34 cellular contexts compared by ENCODE assay signal in genomic region chr11:79342686-79343085, GRCh38.
DNase-seq lines count a peak whose midpoint lies in the region; ATAC-seq and TF ChIP-seq lines count a peak whose summit lies in the region.
"Had no signal": no experiment of that assay in that cellular context is flagged by ENCODE, and none has a peak within 500 bp of the region (broad histone marks: within the 10 kb centered on the region; RNA-seq: fewer than 3 reads in every experiment).

No MANE protein-coding gene starts in this region.

- CTCF ChIA-PET in HEK293T (lab: Yijun Ruan, JAX) = no interaction called here

- H2AFZ ChIP-seq in neuronal stem cell (ENCODE audit: low read length) = no peak overlapping the region

- no peak overlapping the region for H4K8ac ChIP-seq in neuronal stem cell (ENCODE audit: low read depth, low read length)

- ATAC-seq in HG03196 (IDR thresholded peaks at IDR 0.05; ENCODE audit: unreplicated experiment) (no peak), HG02759 (IDR thresholded peaks at IDR 0.05; ENCODE audit: unreplicated experiment) (no peak)
- ATAC-seq: GM12878; HCT116; lower lobe of right lung; mucosa of descending colon; natural killer cell treated with Interleukin-12 subunit alpha and Interleukin-12 subunit beta and Interleukin-15 and Interleukin-18, amount 100 ng/mL, for 72 hours; stimulated activated naive CD8-positive, alpha-beta T cell treated with anti-CD3 and anti-CD28 coated beads, Interleukin-15, amount 100 ng/mL, for 72 hours had no signal

- DNase-seq in NCI-H748 (lab: John Stamatoyannopoulos, UW; ENCODE audit: unreplicated experiment) = peak; percentile 47
- no peak for DNase-seq in NCI-H748 treated with DMSO at 0.1 percent for 48 hours (lab: John Stamatoyannopoulos, UW)
- peak; percentile 19 for DNase-seq in HEK293T (ENCODE audit: extremely low spot score)
- peak; percentile 8 for DNase-seq in NCI-H526 treated with DMSO at 0.1 percent for 48 hours (lab: John Stamatoyannopoulos, UW)
- DNase-seq in neuronal stem cell (ENCODE audit: low spot score) = no peak
- no peak for DNase-seq in NCI-H226
- DNase-seq: activated CD4-positive, alpha-beta T cell treated with anti-CD3 and anti-CD28 coated beads for 4 hours; activated CD8-positive, alpha-beta memory T cell treated with anti-CD3 and anti-CD28 coated beads for 24 hours; activated effector memory CD4-positive, alpha-beta T cell treated with anti-CD3 and anti-CD28 coated beads, Interleukin-2, amount 50 U/mL, for 16 hours; activated naive CD8-positive, alpha-beta T cell treated with anti-CD3 and anti-CD28 coated beads for 36 hours; DND-41; esophagus squamous epithelium; foreskin melanocyte; Karpas-422; kidney glomerular epithelial cell; lower lobe of right lung; mucosa of descending colon; NCI-H524 treated with DMSO at 0.1 percent for 48 hours; ovary; retina; stimulated activated CD4-positive, alpha-beta T cell treated with anti-CD3 and anti-CD28 coated beads, Interleukin-1b, Interleukin-23, amount 100 ng/mL, for 48 hours; stimulated activated CD8-positive, alpha-beta memory T cell treated with anti-CD3 and anti-CD28 coated beads, Interleukin-4, amount 100 ng/mL, for 48 hours; stimulated activated naive CD8-positive, alpha-beta T cell treated with anti-CD3 and anti-CD28 coated beads, Interleukin-15, amount 100 ng/mL, for 72 hours; T-helper 2 cell had no signal

- H2BK15ac ChIP-seq in neuronal stem cell (ENCODE audit: low read length) = no peak overlapping the region

- no peak overlapping the region for H3K9ac ChIP-seq in neuronal stem cell (ENCODE audit: low read depth, low read length, poor library complexity)

- POLR2A ChIA-PET in HEK293T (lab: Yijun Ruan, JAX) = no interaction called here

- H3K4ac ChIP-seq in neuronal stem cell (ENCODE audit: low read length) = no peak overlapping the region

- no peak overlapping the region for H2BK12ac ChIP-seq in neuronal stem cell (ENCODE audit: low read length)

- H3K36me3 ChIP-seq in neuronal stem cell (replicated peaks in 1 of 2; ENCODE audit: control insufficient read depth in 2 of 2, insufficient read depth in 2 of 2, low read length in 2 of 2) = no peaks in the 10 kb centered on the region
- H3K36me3 ChIP-seq: ascending aorta, esophagus squamous epithelium, lower lobe of right lung, ovary, tibial artery had no signal

- WGBS in neuronal stem cell (ENCODE audit: extremely low coverage in 2 of 2, insufficient read length in 2 of 2, insufficient replicate concordance in 1 of 2), 2 donors = no CpG with 5 or more reads among the region's 6 CpGs

- no peaks in the 10 kb centered on the region for H3K79me1 ChIP-seq in neuronal stem cell (ENCODE audit: low read depth, low read length)

- no peaks in the 10 kb centered on the region for H3K9me3 ChIP-seq in neuronal stem cell (replicated peaks in 1 of 2; ENCODE audit: control insufficient read depth in 2 of 2, insufficient read depth in 1 of 2, low read depth in 1 of 2, low read length in 2 of 2)
- H3K9me3 ChIP-seq: ascending aorta, esophagus squamous epithelium, lower lobe of right lung, mucosa of descending colon, ovary, tibial artery had no signal

- no peak overlapping the region for H3K4me2 ChIP-seq in neuronal stem cell (ENCODE audit: insufficient read depth, low read length, poor library complexity, severe bottlenecking)
- H3K4me2 ChIP-seq: smooth muscle cell had no signal

- H3K14ac ChIP-seq in neuronal stem cell (ENCODE audit: low read length) = no peak overlapping the region

- H2AK5ac ChIP-seq in neuronal stem cell (ENCODE audit: low read depth, low read length) = no peak overlapping the region

- no peak overlapping the region for H3K23ac ChIP-seq in neuronal stem cell (ENCODE audit: low read depth, low read length, poor library complexity)

- no peak overlapping the region for H4K91ac ChIP-seq in neuronal stem cell (ENCODE audit: low read depth, low read length, poor library complexity)

- no peak overlapping the region for H2BK5ac ChIP-seq in neuronal stem cell (ENCODE audit: low read length)

- no peaks in the 10 kb centered on the region for H3K27me3 ChIP-seq in neuronal stem cell (ENCODE audit: control insufficient read depth in 3 of 3, insufficient read depth in 3 of 3, low read depth in 1 of 3, low read length in 3 of 3)
- H3K27me3 ChIP-seq: ascending aorta, esophagus squamous epithelium, ovary, tibial artery had no signal

- H3K27ac ChIP-seq in neuronal stem cell (replicated peaks; ENCODE audit: low read length) = no peak overlapping the region
- H3K27ac ChIP-seq: ascending aorta, esophagus squamous epithelium, HL-60, lower lobe of right lung, ovary, RWPE1, tibial artery had no signal

- H3K4me1 ChIP-seq in neuronal stem cell (ENCODE audit: control insufficient read depth in 2 of 2, insufficient read depth in 1 of 2, low read depth in 1 of 2, low read length in 2 of 2) = peaks cover 0 to 2% of the 10 kb centered on the region in 2 donors
- H3K4me1 ChIP-seq: ascending aorta, esophagus squamous epithelium, lower lobe of right lung, tibial artery had no signal

- peak overlapping the region; percentile 71 for H3K18ac ChIP-seq in neuronal stem cell (ENCODE audit: low read length)

- no peak overlapping the region for H3K4me3 ChIP-seq in neuronal stem cell (ENCODE audit: low read length in 2 of 2)
- H3K4me3 ChIP-seq: ascending aorta, esophagus squamous epithelium, GM12878, lower lobe of right lung, mucosa of descending colon, ovary, smooth muscle cell, tibial artery had no signal

- no peak overlapping the region for H2BK120ac ChIP-seq in neuronal stem cell (ENCODE audit: low read depth, low read length)

TF ChIP-seq in HEK293T, 16 proteins besides CTCF, POLR2A, EP300 and RAD21:
- TF ChIP-seq SUZ12 (IDR thresholded peaks at IDR 0.05) (no peak), LEF1 (IDR thresholded peaks at IDR 0.05; ENCODE audit: borderline replicate concordance) (no peak), ELF4 (IDR thresholded peaks at IDR 0.05) (no peak), NFRKB (IDR thresholded peaks at IDR 0.05) (no peak), FOXA1 (IDR thresholded peaks at IDR 0.05) (no peak), L3MBTL2 (conservative IDR thresholded peaks at IDR 0.05) (no peak), FOXK2 (IDR thresholded peaks at IDR 0.05) (no peak)

Comparison
In these comparisons a context has a peak if more than half of its experiments do, and no peak if none do; other contexts are left out.
1. DNase-seq: peak in NCI-H748 (single experiment), HEK293T (single experiment) and NCI-H526 treated with DMSO at 0.1 percent for 48 hours (single experiment); none in NCI-H748 treated with DMSO at 0.1 percent for 48 hours (single experiment), neuronal stem cell (single experiment) and NCI-H226 (single experiment).